12 cellular contexts compared by ENCODE assay signal in the genomic region with DNA sequence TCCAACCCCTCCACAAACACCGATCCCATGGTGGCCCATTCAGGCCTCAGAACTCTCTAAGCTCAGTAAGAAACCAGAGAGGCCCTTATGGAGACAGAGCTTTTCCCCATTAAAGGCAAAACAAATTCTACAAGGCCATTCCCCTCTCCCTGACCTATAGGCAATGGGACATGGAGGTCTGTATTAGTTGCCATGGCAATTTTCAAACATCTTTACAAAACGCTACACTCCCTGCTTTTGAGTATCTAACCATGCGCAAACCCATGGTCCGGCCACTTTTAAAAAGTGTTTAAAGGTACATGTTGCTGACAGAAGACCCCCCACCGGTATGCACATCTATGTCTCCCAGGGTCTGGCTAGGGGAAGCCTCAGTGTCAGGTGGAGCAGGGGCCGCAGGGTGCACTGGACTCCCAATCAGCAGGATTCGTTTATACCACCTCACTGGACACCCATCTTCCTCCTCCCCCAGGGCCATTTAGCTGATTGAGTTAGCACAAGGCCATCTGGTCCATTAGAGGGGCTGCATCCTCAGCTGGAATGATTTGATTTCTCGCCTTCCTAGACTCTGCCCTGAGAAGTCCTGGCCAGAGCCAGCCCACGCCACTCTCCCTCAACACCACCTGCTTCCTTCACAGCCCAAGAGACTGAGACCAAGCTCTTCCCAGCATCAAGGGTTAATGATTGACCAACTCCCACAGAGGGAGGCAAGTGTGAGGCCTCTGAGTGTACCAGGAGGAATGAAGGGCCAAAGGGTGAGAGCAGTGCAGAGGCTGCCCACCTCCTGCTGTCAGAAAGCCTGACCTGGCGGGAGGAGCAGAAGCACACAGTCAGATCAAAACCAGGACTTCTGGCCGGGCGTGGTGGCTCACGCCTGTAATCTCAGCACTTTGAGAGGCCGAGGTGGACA. TPM values are rescaled to one million over a fixed set of nuclear protein-coding genes. Genes with fewer than 3 reads are reported as not detected.
A peak's percentile ranks its signal among the peaks of the same experiment; 100 is the strongest.
DNase-seq lines count a peak whose midpoint lies in the region; ATAC-seq and TF ChIP-seq lines count a peak whose summit lies in the region.
"Had no signal": no experiment of that assay in that cellular context is flagged by ENCODE, and none has a peak within 500 bp of the region (broad histone marks: within the 10 kb centered on the region; RNA-seq: fewer than 3 reads in every experiment).

No MANE protein-coding gene starts in this region.

- peak overlapping the region; percentile 29 to 68; a peak in 2 of 4 replicates for H4K8ac ChIP-seq in IMR-90 (ENCODE audit: low read depth in 2 of 2, low read length in 2 of 2)

- dilution Hi-C loops in IMR-90 (cut with HindIII; ENCODE audit: low sequenced_read_pairs, unreplicated experiment): no loop called here

- peak overlapping the region; percentile 71 for H2BK5ac ChIP-seq in IMR-90 (ENCODE audit: low read depth, low read length, poor library complexity, severe bottlenecking)

- no peak for TF ChIP-seq RAD21 in IMR-90 (IDR thresholded peaks at IDR 0.05; ENCODE audit: low read length)

- no peaks in the 10 kb centered on the region for H3K27me3 ChIP-seq in IMR-90 (ENCODE audit: control insufficient read depth, insufficient read depth, low read length)

- peak overlapping the region; percentile 44; the same call in 1 of the 2 replicates for H3K14ac ChIP-seq in IMR-90 (replicated peaks; ENCODE audit: low read depth, low read length)

- H3K79me1 ChIP-seq in IMR-90 (ENCODE audit: low read depth in 1 of 2, low read length in 2 of 2): peaks cover 67 to 86% of the 10 kb centered on the region in 2 experiments

- H3K36me3 ChIP-seq in IMR-90 (ENCODE audit: control insufficient read depth, insufficient read depth, low read length): peaks cover 77% of the 10 kb centered on the region

- ATAC-seq in IMR-90 (ENCODE audit: low read depth): peak; percentile 1
- ATAC-seq in activated CD8-positive, alpha-beta memory T cell treated with anti-CD3 and anti-CD28 coated beads, Interleukin-2, amount 10 ng/mL, durations not matched to agents 7 days and 5 days: no peak

- POLR2A ChIA-PET in IMR-90 (lab: Charles Lee; ENCODE audit: unreplicated experiment): interaction anchor here (0.5 to 0.7 kb wide), 2 partner anchors 15 to 48 kb away, joined by 3 to 15 read pairs; no protein-coding TSS in a partner anchor

- peak overlapping the region; percentile 62; the same call in 1 of the 2 replicates for H4K91ac ChIP-seq in IMR-90 (ENCODE audit: insufficient read depth, low read depth, low read length)

- peak overlapping the region; percentile 47; the same call in 1 of the 2 replicates for H3K23ac ChIP-seq in IMR-90 (ENCODE audit: low read depth, low read length)

- no peaks in the 10 kb centered on the region for H3K9me3 Mint-ChIP-seq in activated CD8-positive, alpha-beta memory T cell treated with anti-CD3 and anti-CD28 coated beads, Interleukin-2, amount 10 ng/mL, durations not matched to agents 7 days and 5 days (ENCODE audit: low read depth)

- CTCF ChIA-PET in IMR-90 (lab: Yijun Ruan, JAX): no interaction called here
- CTCF ChIA-PET in activated CD8-positive, alpha-beta memory T cell treated with anti-CD3 and anti-CD28 coated beads, Interleukin-2, amount 10 ng/mL, durations not matched to agents 7 days and 5 days (lab: Charles Lee): no interaction called here

- no peak for TF ChIP-seq POLR2A in IMR-90 (IDR thresholded peaks at IDR 0.05; ENCODE audit: low read depth, low read length)

- H3K4me1 ChIP-seq in IMR-90 (ENCODE audit: control insufficient read depth, insufficient read depth, low read length): peaks cover 33% of the 10 kb centered on the region

- DNase-seq in AG10803 (ENCODE audit: low read depth) (peak; percentile 12), IMR-90 (peak; percentile 42), choroid plexus epithelial cell (ENCODE audit: low read depth) (peak; percentile 74), mucosa of gallbladder (ENCODE audit: low spot score) (peak; percentile 30), UCSD-AML1 (lab: John Stamatoyannopoulos, UW; ENCODE audit: unreplicated experiment) (no peak), GF-D8 (lab: John Stamatoyannopoulos, UW) (no peak), NCI-H345 (lab: John Stamatoyannopoulos, UW) (no peak)
- no peak for DNase-seq in activated CD8-positive, alpha-beta memory T cell treated with anti-CD3 and anti-CD28 coated beads, Interleukin-2, amount 10 ng/mL, durations not matched to agents 7 days and 5 days
- DNase-seq: activated CD4-positive, alpha-beta T cell treated with anti-CD3 and anti-CD28 coated beads for 48 hours; foreskin melanocyte had no signal

- H2AFZ ChIP-seq in IMR-90 (replicated peaks; ENCODE audit: low read length, poor library complexity): no peak overlapping the region

- intact Hi-C loops in IMR-90 (cut with micrococcal nuclease): no loop called here

- peak overlapping the region; percentile 11 for H3K18ac ChIP-seq in IMR-90 (ENCODE audit: low read depth, low read length)

- H3K9me1 ChIP-seq in IMR-90 (ENCODE audit: insufficient read depth, low read length): peaks cover 43% of the 10 kb centered on the region

- peak overlapping the region; percentile 86 for H2AK9ac ChIP-seq in IMR-90 (replicated peaks; ENCODE audit: low read depth, low read length, poor library complexity)

- no peak overlapping the region for H3K27ac Mint-ChIP-seq in activated CD8-positive, alpha-beta memory T cell treated with anti-CD3 and anti-CD28 coated beads, Interleukin-2, amount 10 ng/mL, durations not matched to agents 7 days and 5 days

- in situ Hi-C loops in IMR-90 (cut with MboI; ENCODE audit: low sequenced_read_pairs): no loop called here

- no peak overlapping the region for H3K56ac ChIP-seq in IMR-90 (ENCODE audit: extremely low read depth, insufficient read depth, low read length)

- TF ChIP-seq CTCF in AG10803 (conservative IDR thresholded peaks at IDR 0.05; ENCODE audit: low read length): no peak
- TF ChIP-seq CTCF in IMR-90 (conservative IDR thresholded peaks at IDR 0.05; ENCODE audit: low read depth, low read length): no peak
- no peak for TF ChIP-seq CTCF in choroid plexus epithelial cell (conservative IDR thresholded peaks at IDR 0.05; ENCODE audit: low read depth, low read length)

- peaks cover 45% of the 10 kb centered on the region for H4K20me1 ChIP-seq in IMR-90 (ENCODE audit: insufficient read depth, low read length)

- peak overlapping the region; percentile 72 for H3K4ac ChIP-seq in IMR-90 (ENCODE audit: low read depth, low read length)

- no peak overlapping the region for H3K4me3 Mint-ChIP-seq in activated CD8-positive, alpha-beta memory T cell treated with anti-CD3 and anti-CD28 coated beads, Interleukin-2, amount 10 ng/mL, durations not matched to agents 7 days and 5 days

- H2BK120ac ChIP-seq in IMR-90 (ENCODE audit: low read depth, low read length): peak overlapping the region; percentile 9; the same call in 1 of the 2 replicates

- WGBS in IMR-90 (ENCODE audit: extremely low coverage in 2 of 2, insufficient read length in 1 of 2), 2 experiments: 96% methylated on average over 3 of the region's 14 CpGs; no CpG with 5 or more reads in 1 of the 2 experiments

- H3K27ac ChIP-seq in IMR-90 (ENCODE audit: insufficient read depth, low read length): peak overlapping the region; percentile 58
- H3K27ac ChIP-seq: C4-2B, thoracic aorta had no signal

- no peaks in the 10 kb centered on the region for H3K4me1 Mint-ChIP-seq in activated CD8-positive, alpha-beta memory T cell treated with anti-CD3 and anti-CD28 coated beads, Interleukin-2, amount 10 ng/mL, durations not matched to agents 7 days and 5 days

- H3K27me3 Mint-ChIP-seq in activated CD8-positive, alpha-beta memory T cell treated with anti-CD3 and anti-CD28 coated beads, Interleukin-2, amount 10 ng/mL, durations not matched to agents 7 days and 5 days: no peaks in the 10 kb centered on the region

- peaks cover 47% of the 10 kb centered on the region for H3K36me3 Mint-ChIP-seq in activated CD8-positive, alpha-beta memory T cell treated with anti-CD3 and anti-CD28 coated beads, Interleukin-2, amount 10 ng/mL, durations not matched to agents 7 days and 5 days

- H2BK15ac ChIP-seq in IMR-90 (ENCODE audit: low read depth, low read length): peak overlapping the region; percentile 71; the same call in 2 of the 3 replicates

- H3K4me3 ChIP-seq in AG10803 (ENCODE audit: low read length): no peak overlapping the region
- H3K4me3 ChIP-seq in IMR-90 (ENCODE audit: insufficient read depth, low read depth, low read length): no peak overlapping the region
- no peak overlapping the region for H3K4me3 ChIP-seq in choroid plexus epithelial cell (ENCODE audit: low read depth, low read length)
- H3K4me3 ChIP-seq: thoracic aorta had no signal

- no TSS peak for BruUV-seq in IMR-90 (replicated peaks; lab: Mats Ljungman, UMichigan)

- H3K9me3 ChIP-seq in IMR-90 (ENCODE audit: control insufficient read depth, insufficient read depth, low read length): no peaks in the 10 kb centered on the region
- H3K9me3 ChIP-seq: thoracic aorta had no signal

- H3K9ac ChIP-seq in IMR-90 (ENCODE audit: low read depth, low read length): no peak overlapping the region

- H2BK20ac ChIP-seq in IMR-90 (ENCODE audit: low read depth, low read length): peak overlapping the region; percentile 43

- no peak overlapping the region; the same call in 1 of the 2 replicates for H4K5ac ChIP-seq in IMR-90 (ENCODE audit: low read depth, low read length)

- no peak overlapping the region for H3K4me2 ChIP-seq in IMR-90 (ENCODE audit: low read depth, low read length)

- H2AK5ac ChIP-seq in IMR-90 (ENCODE audit: low read depth, low read length): peak overlapping the region; percentile 98

RNA-seq across cellular contexts. Expression of a gene that starts 10.9 kb away (rescaled TPM):
- total RNA-seq in IMR-90 (2012; rRNA removed): 228 and 230 TPM in 2 replicates
- polyA plus RNA-seq in IMR-90 (2012; rRNA removed): 167 and 170 TPM in 2 replicates
- 108 and 143 TPM in 2 replicates for polyA plus RNA-seq in IMR-90 (2012; cell fraction: cytosol; rRNA removed)
- polyA plus RNA-seq in IMR-90 (2012; cell fraction: nucleus; rRNA removed; ENCODE audit: low replicate concordance): 153 and 170 TPM in 2 replicates
- total RNA-seq in mucosa of gallbladder: 127 TPM
- 100 to 1,000 TPM; 186 to 220 TPM for total RNA-seq in activated CD8-positive, alpha-beta memory T cell treated with anti-CD3 and anti-CD28 coated beads, Interleukin-2, amount 10 ng/mL, durations not matched to agents 7 days and 5 days

RNA-seq across cellular contexts. Expression of a gene that starts 22.5 kb away (rescaled TPM):
- 0.54 and 0.56 TPM in 2 replicates for total RNA-seq in IMR-90 (2012; rRNA removed)
- polyA plus RNA-seq in IMR-90 (2012; rRNA removed): 0.37 and 0.38 TPM in 2 replicates
- 0.13 and 0.24 TPM in 2 replicates for polyA plus RNA-seq in IMR-90 (2012; cell fraction: cytosol; rRNA removed)
- polyA plus RNA-seq in IMR-90 (2012; cell fraction: nucleus; rRNA removed; ENCODE audit: low replicate concordance): 0.51 and 0.54 TPM in 2 replicates
- total RNA-seq in mucosa of gallbladder: 1.6 TPM
- total RNA-seq in activated CD8-positive, alpha-beta memory T cell treated with anti-CD3 and anti-CD28 coated beads, Interleukin-2, amount 10 ng/mL, durations not matched to agents 7 days and 5 days: 1 to 10 TPM in 1 of 2 experiments, under 1 TPM in 1; 0.49 to 1.1 TPM

RNA-seq across cellular contexts. Expression of a gene that starts 42.7 kb away (rescaled TPM):
- 38.5 and 43.6 TPM in 2 replicates for total RNA-seq in IMR-90 (2012; rRNA removed)
- polyA plus RNA-seq in IMR-90 (2012; rRNA removed): 3.5 and 4.1 TPM in 2 replicates
- 1.5 TPM in 2 replicates for polyA plus RNA-seq in IMR-90 (2012; cell fraction: cytosol; rRNA removed)
- 1.5 and 3.6 TPM in 2 replicates for polyA plus RNA-seq in IMR-90 (2012; cell fraction: nucleus; rRNA removed; ENCODE audit: low replicate concordance)
- total RNA-seq in mucosa of gallbladder: 14.0 TPM
- total RNA-seq in activated CD8-positive, alpha-beta memory T cell treated with anti-CD3 and anti-CD28 coated beads, Interleukin-2, amount 10 ng/mL, durations not matched to agents 7 days and 5 days: 10 to 100 TPM; 14.4 to 16.4 TPM

RNA-seq across cellular contexts. Expression of a gene that starts 58.7 kb away (rescaled TPM):
- 45.5 and 50.3 TPM in 2 replicates for total RNA-seq in IMR-90 (2012; rRNA removed)
- polyA plus RNA-seq in IMR-90 (2012; rRNA removed): 46.4 and 56.5 TPM in 2 replicates
- polyA plus RNA-seq in IMR-90 (2012; cell fraction: cytosol; rRNA removed): 41.3 and 45.2 TPM in 2 replicates
- polyA plus RNA-seq in IMR-90 (2012; cell fraction: nucleus; rRNA removed; ENCODE audit: low replicate concordance): 22.1 and 29.8 TPM in 2 replicates
- total RNA-seq in mucosa of gallbladder: 65.9 TPM
- 100 to 1,000 TPM in 1 of 2 experiments, 10 to 100 TPM in 1; 98.1 to 112 TPM for total RNA-seq in activated CD8-positive, alpha-beta memory T cell treated with anti-CD3 and anti-CD28 coated beads, Interleukin-2, amount 10 ng/mL, durations not matched to agents 7 days and 5 days

Comparison
In these comparisons a context has a peak if more than half of its experiments do, and no peak if none do; other contexts are left out.
1. DNase-seq: peak in AG10803 (single experiment), IMR-90 (single experiment), choroid plexus epithelial cell (single experiment) and mucosa of gallbladder (single experiment); none in activated CD8-positive, alpha-beta memory T cell treated with anti-CD3 and anti-CD28 coated beads, Interleukin-2, amount 10 ng/mL, durations not matched to agents 7 days and 5 days (single experiment), UCSD-AML1 (single experiment), GF-D8 (single experiment) and NCI-H345 (single experiment).